ENCODE assay signal across 14 cellular contexts in genomic region chr2:168035458-168035857, GRCh38.
A peak's percentile ranks its signal among the peaks of the same experiment; 100 is the strongest.
DNase-seq lines count a peak whose midpoint lies in the region; ATAC-seq and TF ChIP-seq lines count a peak whose summit lies in the region.
"Had no signal": no experiment of that assay in that cellular context is flagged by ENCODE, and none has a peak within 500 bp of the region (broad histone marks: within the 10 kb centered on the region; RNA-seq: fewer than 3 reads in every experiment).

No MANE protein-coding gene starts in this region.

- H3K36me3 ChIP-seq in right lobe of liver, result no peaks in the 10 kb centered on the region

- DNase-seq in NCI-H69 (lab: John Stamatoyannopoulos, UW), result peak; percentile 9
- no peak for DNase-seq in right lobe of liver
- DNase-seq in NCI-H345 treated with DMSO at 0.1 percent for 48 hours (lab: John Stamatoyannopoulos, UW; ENCODE audit: unreplicated experiment), result no peak
- no peak for DNase-seq in activated effector memory CD4-positive, alpha-beta T cell treated with Interleukin-2 at 50 U/mL for 16 hours
- DNase-seq in HEK293T (ENCODE audit: extremely low spot score), result no peak
- DNase-seq: effector memory CD4-positive, alpha-beta T cell; H7; NCI-H226; SHP77 had no signal

- no peaks in the 10 kb centered on the region for H3K9me3 ChIP-seq in right lobe of liver

- H3K4me1 ChIP-seq in right lobe of liver, result no peaks in the 10 kb centered on the region

- intact Hi-C loops in right lobe of liver (cut with DNase I), result no loop called here

- ATAC-seq in GM18498 (IDR thresholded peaks at IDR 0.05; ENCODE audit: unreplicated experiment) (peak; percentile 52), GM19372 (IDR thresholded peaks at IDR 0.05; ENCODE audit: low read depth, unreplicated experiment) (peak; percentile 71), HG02938 (IDR thresholded peaks at IDR 0.05; ENCODE audit: unreplicated experiment) (peak; percentile 66), right lobe of liver (no peak)
- ATAC-seq: K562 had no signal

- POLR2A ChIA-PET in HEK293T (lab: Yijun Ruan, JAX), result no interaction called here

- 64% methylated on average over 5 of the region's 5 CpGs for WGBS in right lobe of liver (ENCODE audit: insufficient coverage, low coverage, low lambda C conversion rate, missing lambda C conversion rate)

- CTCF ChIA-PET in HEK293T (lab: Yijun Ruan, JAX), result no interaction called here

- no peak overlapping the region for H3K27ac ChIP-seq in right lobe of liver
- H3K27ac ChIP-seq: BLaER1 had no signal

- no peak overlapping the region for H3K4me3 ChIP-seq in right lobe of liver
- H3K4me3 ChIP-seq: BLaER1, K562 had no signal

- no peaks in the 10 kb centered on the region for H3K27me3 ChIP-seq in right lobe of liver
- H3K27me3 ChIP-seq: BLaER1 had no signal

- no peak for TF ChIP-seq POLR2A in right lobe of liver (IDR thresholded peaks at IDR 0.05)

- TF ChIP-seq CTCF in right lobe of liver (IDR thresholded peaks at IDR 0.05), result no peak

TF ChIP-seq in HEK293T, 16 proteins besides CTCF, POLR2A, EP300 and RAD21:
- TF ChIP-seq CTBP1 (IDR thresholded peaks at IDR 0.05; ENCODE audit: borderline replicate concordance) (no peak), FOXM1 (IDR thresholded peaks at IDR 0.05; ENCODE audit: borderline replicate concordance) (no peak), NFRKB (IDR thresholded peaks at IDR 0.05) (no peak), LEF1 (IDR thresholded peaks at IDR 0.05; ENCODE audit: borderline replicate concordance) (no peak), ZNF384 (IDR thresholded peaks at IDR 0.05) (no peak), HDGF (IDR thresholded peaks at IDR 0.05; ENCODE audit: borderline replicate concordance) (no peak), L3MBTL2 (conservative IDR thresholded peaks at IDR 0.05) (no peak), SUZ12 (IDR thresholded peaks at IDR 0.05) (no peak), ARNT (IDR thresholded peaks at IDR 0.05) (no peak), SP1 (IDR thresholded peaks at IDR 0.05) (no peak), FOXA1 (IDR thresholded peaks at IDR 0.05) (no peak), ELF4 (IDR thresholded peaks at IDR 0.05) (no peak), TARDBP (IDR thresholded peaks at IDR 0.05) (no peak), BHLHE40 (IDR thresholded peaks at IDR 0.05; ENCODE audit: borderline replicate concordance) (no peak), FOXK2 (IDR thresholded peaks at IDR 0.05) (no peak), PKNOX1 (IDR thresholded peaks at IDR 0.05) (no peak)
TF ChIP-seq in HEK293T: peak in this region for 0.

Comparison
In these comparisons a context has a peak if more than half of its experiments do, and no peak if none do; other contexts are left out.
1. ATAC-seq: peak in GM18498 (single experiment), GM19372 (single experiment) and HG02938 (single experiment); none in right lobe of liver (0 of 4).